In genomic region chrX:2473064-2473463, GRCh38 we compare ENCODE assay signal across 7 cellular contexts. TPM values are rescaled to one million over a fixed set of nuclear protein-coding genes. Genes with fewer than 3 reads are reported as not detected.
DNase-seq lines count a peak whose midpoint lies in the region; ATAC-seq, FAIRE-seq and TF ChIP-seq lines count a peak whose summit lies in the region.
"Not testable (repeated sequence)": the region's sequence is repeated elsewhere in the genome, so short reads cannot be mapped to it uniquely, and the experiment has no call there.

No MANE protein-coding gene starts in this region.

- H3K27ac ChIP-seq in Peyer's patch (peak overlapping the region in 1 of 4 donors; percentile 42), body of pancreas (peak overlapping the region in 3 of 4 donors; percentile 54 to 80 (median 75)), hepatocyte (peak overlapping the region; percentile 84), right lobe of liver (peak overlapping the region; percentile 38 to 60 (median 45)), pancreas (peak overlapping the region in 2 of 4 donors; percentile 31 to 82)
- not testable (repeated sequence) for H3K27ac ChIP-seq in spleen

- peaks cover 36% of the 10 kb centered on the region for H3K4me1 Mint-ChIP-seq in Calu3 (ENCODE audit: low read depth, unreplicated experiment)

- TF ChIP-seq POLR2A in Peyer's patch (IDR thresholded peaks at IDR 0.05); body of pancreas (IDR thresholded peaks at IDR 0.05); right lobe of liver (IDR thresholded peaks at IDR 0.05); spleen (IDR thresholded peaks at IDR 0.05): not testable (repeated sequence)

- not testable (repeated sequence) for H3K9me2 ChIP-seq in hepatocyte (replicated peaks; ENCODE audit: insufficient read depth)

- not testable (repeated sequence) for H3K9me3 ChIP-seq in Peyer's patch; body of pancreas; hepatocyte (ENCODE audit: low read depth); right lobe of liver; pancreas; spleen

- intact Hi-C loops in Calu3 (cut with micrococcal nuclease; ENCODE audit: unreplicated experiment); body of pancreas (cut with DNase I); right lobe of liver (cut with DNase I); pancreas (cut with DNase I); spleen (cut with DNase I; ENCODE audit: low total_unique reads): not testable (repeated sequence)

- not testable (repeated sequence) for H3K9me3 Mint-ChIP-seq in Calu3 (ENCODE audit: low read depth, unreplicated experiment)

- CTCF ChIA-PET in Calu3 (lab: Charles Lee): not testable (repeated sequence)

- not testable (repeated sequence) for TF ChIP-seq CTCF in Calu3 (IDR thresholded peaks at IDR 0.05; ENCODE audit: unreplicated experiment); Peyer's patch (IDR thresholded peaks at IDR 0.05); body of pancreas (IDR thresholded peaks at IDR 0.05); hepatocyte (IDR thresholded peaks at IDR 0.05; ENCODE audit: poor library complexity); right lobe of liver (IDR thresholded peaks at IDR 0.05); pancreas (IDR thresholded peaks at IDR 0.05); spleen (IDR thresholded peaks at IDR 0.05 in 8 of 11, conservative IDR thresholded peaks at IDR 0.05 in 3 of 11)

- peaks cover 85% of the 10 kb centered on the region for H3K79me2 ChIP-seq in hepatocyte

- not testable (repeated sequence) for H3K27me3 Mint-ChIP-seq in Calu3 (ENCODE audit: unreplicated experiment)

- peak; percentile 88 for ATAC-seq in body of pancreas
- ATAC-seq in right lobe of liver: peak; percentile 88 to 92 (median 90)
- ATAC-seq in pancreas: peak; percentile 51 to 89 (median 78)

- H3K4me3 Mint-ChIP-seq in Calu3 (ENCODE audit: low read depth, unreplicated experiment): peak overlapping the region; percentile 30

- not testable (repeated sequence) for H3K4me3 ChIP-seq in Peyer's patch, body of pancreas, hepatocyte, right lobe of liver, pancreas, spleen

- BruUV-seq in Calu3 (replicated peaks; lab: Mats Ljungman, UMichigan): not testable (repeated sequence)

- H3K36me3 Mint-ChIP-seq in Calu3 (ENCODE audit: insufficient read depth, unreplicated experiment): not testable (repeated sequence)

- peaks cover 0 to 18% (median 0%) of the 10 kb centered on the region in 4 donors for H3K4me1 ChIP-seq in Peyer's patch
- peaks cover 46% of the 10 kb centered on the region for H3K4me1 ChIP-seq in body of pancreas
- H3K4me1 ChIP-seq in hepatocyte (ENCODE audit: insufficient read depth); spleen: not testable (repeated sequence)
- peaks cover 0 to 12% (median 0%) of the 10 kb centered on the region in 4 donors for H3K4me1 ChIP-seq in right lobe of liver
- H3K4me1 ChIP-seq in pancreas: peaks cover 0 to 13% (median 5%) of the 10 kb centered on the region in 3 donors

- FAIRE-seq in pancreas (lab: Jason Lieb, UNC): not testable (repeated sequence)

- H3K27me3 ChIP-seq in Peyer's patch; body of pancreas; hepatocyte; right lobe of liver; pancreas; spleen (replicated peaks in 1 of 7): not testable (repeated sequence)

- not testable (repeated sequence) for H2AFZ ChIP-seq in hepatocyte

- H3K4me2 ChIP-seq in hepatocyte: not testable (repeated sequence)

- 14 to 21% methylated on average over 14 to 15 of the region's 15 CpGs for WGBS in body of pancreas, 2 donors
- 46% methylated on average over 15 of the region's 15 CpGs for WGBS in hepatocyte (ENCODE audit: low lambda C conversion rate, missing lambda C conversion rate)
- WGBS in right lobe of liver (ENCODE audit: insufficient coverage, low coverage, low lambda C conversion rate, missing lambda C conversion rate): 32% methylated on average over 14 of the region's 15 CpGs
- WGBS in pancreas, 2 donors: 17 to 30% methylated on average over 15 of the region's 15 CpGs
- WGBS in spleen, 5 donors: 83 to 95% (median 91%) methylated on average over 15 of the region's 15 CpGs

- peak; percentile 52 for DNase-seq in Calu3
- DNase-seq in Peyer's patch: peak in 2 of 3 donors; percentile 47 to 62
- DNase-seq in body of pancreas: peak; percentile 38 to 75 (median 52)
- peak; percentile 78 for DNase-seq in hepatocyte (ENCODE audit: low spot score)
- peak; percentile 47 to 63 (median 49) for DNase-seq in right lobe of liver
- DNase-seq in pancreas: peak in 5 of 6 donors; percentile 40 to 72 (median 58)
- DNase-seq in spleen: peak; percentile 11

- peaks cover 11% of the 10 kb centered on the region for H4K20me1 ChIP-seq in hepatocyte (ENCODE audit: insufficient read depth, poor library complexity, severe bottlenecking)

- peak overlapping the region; percentile 84 for H3K27ac Mint-ChIP-seq in Calu3 (ENCODE audit: unreplicated experiment)

- not testable (repeated sequence) for H3K36me3 ChIP-seq in Peyer's patch; body of pancreas (replicated peaks in 1 of 2; ENCODE audit: insufficient read depth in 1 of 2, low read depth in 2 of 2); hepatocyte (replicated peaks; ENCODE audit: insufficient read depth, low read depth); right lobe of liver; pancreas; spleen

RNA-seq across cellular contexts. Expression of gene DHRSX, which starts 27.7 kb away (rescaled TPM):
- total RNA-seq in Calu3 (2022) (18.7 and 21.5 TPM in 2 replicates), Peyer's patch (10 to 100 TPM; 21.5 to 55.4 (median 40.4) TPM), body of pancreas (10 to 100 TPM; 14.8 to 46.5 TPM), hepatocyte (37.2 and 42.7 TPM in 2 replicates), right lobe of liver (10 to 100 TPM; 15.6 to 34.5 (median 29.0) TPM), pancreas (10 to 100 TPM; 14.1 to 26.5 (median 18.7) TPM), spleen (10 to 100 TPM; 18.7 to 29.6 (median 26.6) TPM)
- polyA plus RNA-seq in hepatocyte (59.3 and 71.7 TPM in 2 replicates), pancreas (10 to 100 TPM in 1 of 2 donors, 1 to 10 TPM in 1; 8.1 to 11.9 TPM), spleen (1 to 10 TPM; 5.5 to 9.2 (median 6.6) TPM)

RNA-seq across cellular contexts. Expression of gene ZBED1, which starts 27.7 kb away (rescaled TPM):
- total RNA-seq in Calu3 (2022) (15.1 and 17.3 TPM in 2 replicates), Peyer's patch (10 to 100 TPM; 48.7 to 71.4 (median 59.8) TPM), body of pancreas (10 to 100 TPM; 35.5 to 39.2 TPM), hepatocyte (41.4 and 43.1 TPM in 2 replicates), right lobe of liver (10 to 100 TPM; 21.7 to 44.6 (median 36.9) TPM), pancreas (10 to 100 TPM; 21.9 to 39.5 (median 27.1) TPM), spleen (10 to 100 TPM; 39.2 to 65.7 (median 45.1) TPM)
- polyA plus RNA-seq in hepatocyte (25.9 and 26.4 TPM in 2 replicates), pancreas (10 to 100 TPM; 11.9 to 16.2 TPM), spleen (10 to 100 TPM; 11.3 to 24.2 (median 14.5) TPM)

Comparison
In these comparisons a context has a peak if more than half of its experiments do, and no peak if none do; other contexts are left out.
1. DNase-seq: peak in every context shown above with its lines; median percentile 78 in hepatocyte; 58 in pancreas; 54 in Peyer's patch; 52 in Calu3; 52 in body of pancreas; 49 in right lobe of liver; 11 in spleen.